ENCODE assay signal across 8 cellular contexts in the genomic region with DNA sequence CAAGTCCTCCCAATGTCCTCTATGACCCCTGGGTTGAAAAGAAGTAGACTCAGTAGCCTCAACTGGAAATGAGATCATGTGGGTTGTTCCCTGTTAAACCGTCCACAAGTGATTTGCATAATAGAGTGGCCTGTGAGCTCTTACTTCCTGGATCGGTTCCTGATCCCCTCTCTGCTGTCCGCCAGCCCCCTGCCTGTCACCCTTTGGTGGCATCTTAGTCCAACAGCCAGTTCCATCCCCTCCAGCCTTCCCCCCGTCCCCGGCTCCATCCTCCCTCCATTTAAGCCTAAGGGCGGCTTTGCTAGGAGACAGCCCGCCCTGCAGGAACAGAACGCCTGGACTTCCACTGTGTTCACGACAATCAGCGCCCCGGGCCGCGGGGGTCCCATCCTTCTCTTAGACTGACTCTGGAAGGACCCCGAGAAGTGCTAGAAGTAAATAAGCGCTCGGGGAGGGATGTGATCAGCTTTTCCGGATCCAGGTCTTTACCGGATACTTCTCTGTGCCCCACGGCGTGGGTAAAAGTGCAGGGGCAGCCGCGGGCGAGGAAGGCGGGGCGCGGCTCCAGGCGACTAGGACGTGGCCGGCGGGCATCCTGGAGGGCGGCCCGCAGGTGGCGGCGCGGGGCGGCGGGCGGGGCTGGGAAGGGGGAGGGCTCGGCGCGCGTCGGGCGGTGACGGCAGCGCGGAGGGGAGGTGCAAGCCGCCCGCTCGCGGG. TPM values are rescaled to one million over a fixed set of nuclear protein-coding genes. Genes with fewer than 3 reads are reported as not detected.
DNase-seq lines count a peak whose midpoint lies in the region; ATAC-seq and TF ChIP-seq lines count a peak whose summit lies in the region.

No MANE protein-coding gene starts in this region.

- ATAC-seq in GM18519 (IDR thresholded peaks at IDR 0.05; ENCODE audit: low FRiP score, unreplicated experiment), result peak; percentile 67
- peak; percentile 77 for ATAC-seq in HG02981 (IDR thresholded peaks at IDR 0.05; ENCODE audit: unreplicated experiment)
- ATAC-seq in activated CD8-positive, alpha-beta memory T cell treated with anti-CD3 and anti-CD28 coated beads, Interleukin-2, amount 10 ng/mL, durations not matched to agents 7 days and 5 days, result peak; percentile 87

- POLR2A ChIA-PET in AG04449 (lab: Yijun Ruan, JAX), result interaction anchor here (0.6 kb wide), 1 partner anchor 59 kb away, joined by 5 read pairs; no protein-coding TSS in a partner anchor

- peaks cover 33% of the 10 kb centered on the region for H3K4me1 Mint-ChIP-seq in activated CD8-positive, alpha-beta memory T cell treated with anti-CD3 and anti-CD28 coated beads, Interleukin-2, amount 10 ng/mL, durations not matched to agents 7 days and 5 days
- peaks cover 18% of the 10 kb centered on the region for H3K4me1 Mint-ChIP-seq in endothelial cell (ENCODE audit: unreplicated experiment)

- H3K4me3 ChIP-seq in AG04449 (ENCODE audit: low read depth, low read length), result peak overlapping the region; percentile 75

- H3K27me3 Mint-ChIP-seq in activated CD8-positive, alpha-beta memory T cell treated with anti-CD3 and anti-CD28 coated beads, Interleukin-2, amount 10 ng/mL, durations not matched to agents 7 days and 5 days, result no peaks in the 10 kb centered on the region
- H3K27me3 Mint-ChIP-seq in endothelial cell (ENCODE audit: unreplicated experiment), result peaks cover 5% of the 10 kb centered on the region

- H3K9me3 Mint-ChIP-seq in activated CD8-positive, alpha-beta memory T cell treated with anti-CD3 and anti-CD28 coated beads, Interleukin-2, amount 10 ng/mL, durations not matched to agents 7 days and 5 days (ENCODE audit: low read depth), result no peaks in the 10 kb centered on the region
- no peaks in the 10 kb centered on the region for H3K9me3 Mint-ChIP-seq in endothelial cell (ENCODE audit: unreplicated experiment)

- peak overlapping the region; percentile 84 for H3K4me3 Mint-ChIP-seq in activated CD8-positive, alpha-beta memory T cell treated with anti-CD3 and anti-CD28 coated beads, Interleukin-2, amount 10 ng/mL, durations not matched to agents 7 days and 5 days
- H3K4me3 Mint-ChIP-seq in endothelial cell (ENCODE audit: unreplicated experiment), result peak overlapping the region; percentile 92

- H3K36me3 Mint-ChIP-seq in activated CD8-positive, alpha-beta memory T cell treated with anti-CD3 and anti-CD28 coated beads, Interleukin-2, amount 10 ng/mL, durations not matched to agents 7 days and 5 days, result no peaks in the 10 kb centered on the region
- peaks cover 10% of the 10 kb centered on the region for H3K36me3 Mint-ChIP-seq in endothelial cell (ENCODE audit: low read depth, unreplicated experiment)

- DNase-seq in AG04449 (ENCODE audit: low read depth, low spot score) (no peak), NCI-H82 treated with DMSO at 0.1 percent for 48 hours (lab: John Stamatoyannopoulos, UW; ENCODE audit: unreplicated experiment) (peak; percentile 36), endothelial cell (ENCODE audit: low spot score) (peak; percentile 75), midbrain (lab: John Stamatoyannopoulos, UW) (peak; percentile 69)
- peak; percentile 83 for DNase-seq in activated CD8-positive, alpha-beta memory T cell treated with anti-CD3 and anti-CD28 coated beads, Interleukin-2, amount 10 ng/mL, durations not matched to agents 7 days and 5 days
- peak; percentile 66 to 69 for DNase-seq in stimulated activated CD8-positive, alpha-beta memory T cell treated with anti-CD3 and anti-CD28 coated beads, Interleukin-15, amount 100 ng/mL, for 48 hours (ENCODE audit: low read depth in 2 of 2)

- H3K27ac Mint-ChIP-seq in activated CD8-positive, alpha-beta memory T cell treated with anti-CD3 and anti-CD28 coated beads, Interleukin-2, amount 10 ng/mL, durations not matched to agents 7 days and 5 days, result peak overlapping the region; percentile 90
- H3K27ac Mint-ChIP-seq in endothelial cell (ENCODE audit: unreplicated experiment), result peak overlapping the region; percentile 90

- TF ChIP-seq CTCF in AG04449 (IDR thresholded peaks at IDR 0.05; ENCODE audit: insufficient read depth, low read length, missing control alignments), result no peak
- TF ChIP-seq CTCF in endothelial cell (IDR thresholded peaks at IDR 0.05; ENCODE audit: unreplicated experiment), result no peak

- CTCF ChIA-PET in AG04449 (lab: Yijun Ruan, JAX), result interaction anchor here (0.8 to 1.8 kb wide), 3 partner anchors 15 to 178 kb away, joined by 3 to 22 read pairs (median 9); no protein-coding TSS in a partner anchor
- CTCF ChIA-PET in activated CD8-positive, alpha-beta memory T cell treated with anti-CD3 and anti-CD28 coated beads, Interleukin-2, amount 10 ng/mL, durations not matched to agents 7 days and 5 days (lab: Charles Lee), result interaction anchor here (1.2 kb wide), 1 partner anchor 51 kb away, joined by 4 read pairs; a partner anchor contains a TSS

RNA-seq across cellular contexts. Expression of a gene that starts 51.2 kb away (rescaled TPM):
- 10 to 100 TPM in 1 of 2 experiments, 1 to 10 TPM in 1; 9.5 to 13.3 TPM for total RNA-seq in activated CD8-positive, alpha-beta memory T cell treated with anti-CD3 and anti-CD28 coated beads, Interleukin-2, amount 10 ng/mL, durations not matched to agents 7 days and 5 days
- 10.2 TPM for total RNA-seq in endothelial cell (ENCODE audit: unreplicated experiment)
